In the genomic region with DNA sequence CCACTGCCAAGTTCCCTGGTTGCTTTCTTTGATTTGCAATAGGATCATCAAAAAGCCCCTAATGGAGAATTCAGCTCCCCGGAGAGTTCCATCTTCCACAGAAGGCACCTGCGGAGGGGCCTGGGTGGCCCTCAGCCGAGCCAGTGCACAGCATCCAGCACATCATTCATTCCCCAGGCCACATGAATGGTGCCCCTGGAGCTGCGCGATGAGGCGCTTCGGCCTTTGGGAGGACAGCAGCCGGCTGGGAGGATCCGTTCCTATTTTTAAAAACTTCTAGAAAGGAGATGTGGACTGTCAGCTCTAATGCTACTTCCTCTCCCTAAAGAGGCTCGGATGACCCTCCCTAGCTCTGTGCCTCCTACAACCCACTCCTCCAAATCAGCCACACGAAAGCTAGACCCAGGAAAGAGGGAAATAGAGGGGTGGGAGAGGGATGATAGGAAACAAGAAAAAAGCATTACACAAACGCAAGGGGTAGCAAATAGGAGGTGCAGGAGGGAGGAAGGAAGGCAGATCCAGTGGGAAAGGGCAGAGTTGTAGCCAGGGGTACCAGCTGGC, we compare ENCODE assay signal across 22 cellular contexts. TPM values are rescaled to one million over a fixed set of nuclear protein-coding genes. Genes with fewer than 3 reads are reported as not detected.
DNase-seq lines count a peak whose midpoint lies in the region; ATAC-seq and TF ChIP-seq lines count a peak whose summit lies in the region.
"Had no signal": no experiment of that assay in that cellular context is flagged by ENCODE, and none has a peak within 500 bp of the region (broad histone marks: within the 10 kb centered on the region; RNA-seq: fewer than 3 reads in every experiment).

No MANE protein-coding gene starts in this region.

- intact Hi-C loops in Caco-2 (cut with micrococcal nuclease; ENCODE audit: unreplicated experiment) = no loop called here
- intact Hi-C loops in PC-3 (cut with micrococcal nuclease) = no loop called here
- intact Hi-C loops in stomach (cut with DNase I; ENCODE audit: low total_unique reads) = no loop called here

- H3K4me2 ChIP-seq in PC-3 (ENCODE audit: low read length) = no peak overlapping the region
- H3K4me2 ChIP-seq: SK-N-SH had no signal

- H3K9me2 ChIP-seq in PC-3 (replicated peaks; ENCODE audit: low read length) = no peaks in the 10 kb centered on the region
- H3K9me2 ChIP-seq: SK-N-SH had no signal

- H3K36me3 ChIP-seq in Caco-2 (ENCODE audit: control insufficient read depth, insufficient read depth, low read length) (peaks cover 1% of the 10 kb centered on the region; the same call in 1 of the 2 replicates), PC-3 (ENCODE audit: low read depth, low read length) (peaks cover 46% of the 10 kb centered on the region), stomach (peaks cover 18 to 44% (median 34%) of the 10 kb centered on the region in 4 donors)

- no peak for ATAC-seq in PC-3
- ATAC-seq: activated CD8-positive, alpha-beta T cell treated with anti-CD3 and anti-CD28 coated beads for 36 hours had no signal

- no peak overlapping the region for H2AFZ ChIP-seq in PC-3 (ENCODE audit: low read length)

- H3K79me2 ChIP-seq in PC-3 (ENCODE audit: low read length) = peaks cover 72% of the 10 kb centered on the region

- H3K9ac ChIP-seq in PC-3 (ENCODE audit: low read length) = no peak overlapping the region
- H3K9ac ChIP-seq: SK-N-SH had no signal

- DNase-seq in Caco-2 = no peak
- no peak for DNase-seq in PC-3
- no peak for DNase-seq in stomach
- no peak for DNase-seq in NCI-H2029 (lab: John Stamatoyannopoulos, UW)
- no peak for DNase-seq in NCI-H128 (lab: John Stamatoyannopoulos, UW; ENCODE audit: unreplicated experiment)
- no peak for DNase-seq in GM20000 (ENCODE audit: low spot score)
- DNase-seq: activated CD4-positive, CD25-positive, alpha-beta regulatory T cell treated with anti-CD3 and anti-CD28 coated beads, Interleukin-2, amount 50 U/mL, for 72 hours; activated CD8-positive, alpha-beta T cell treated with anti-CD3 and anti-CD28 coated beads for 36 hours; activated gamma-delta T cell treated with Interleukin-2 at 50 U/mL for 16 hours; CD4-positive, CD25-positive, alpha-beta regulatory T cell; effector memory CD4-positive, alpha-beta T cell; esophagus squamous epithelium; foreskin melanocyte; KBM-7; MM.1S; NCI-H1417 treated with DMSO at 0.1 percent for 48 hours; NCI-H446 treated with DMSO at 0.1 percent for 48 hours; SK-N-SH had no signal

- TF ChIP-seq POLR2A in stomach (IDR thresholded peaks at IDR 0.05) = no peak

- H3K4me3 ChIP-seq in Caco-2 (ENCODE audit: low read depth, low read length) (no peak overlapping the region), PC-3 (ENCODE audit: low read length) (no peak overlapping the region), stomach (no peak overlapping the region)
- H3K4me3 ChIP-seq: esophagus squamous epithelium, skin epidermis had no signal

- CTCF ChIA-PET in Caco-2 (lab: Charles Lee) = no interaction called here
- CTCF ChIA-PET in PC-3 (lab: Charles Lee) = no interaction called here

- no peaks in the 10 kb centered on the region for H3K9me3 ChIP-seq in Caco-2
- no peaks in the 10 kb centered on the region for H3K9me3 ChIP-seq in PC-3 (ENCODE audit: low read length)
- no peaks in the 10 kb centered on the region for H3K9me3 ChIP-seq in stomach
- H3K9me3 ChIP-seq: esophagus squamous epithelium, SK-N-SH had no signal

- POLR2A ChIA-PET in Caco-2 (lab: Charles Lee) = no interaction called here
- POLR2A ChIA-PET in PC-3 (lab: Charles Lee; ENCODE audit: unreplicated experiment) = no interaction called here

- no peak for TF ChIP-seq EP300 in stomach (IDR thresholded peaks at IDR 0.05)

- H3K4me3 Mint-ChIP-seq in Caco-2 (ENCODE audit: unreplicated experiment) = no peak overlapping the region
- H3K4me3 Mint-ChIP-seq: activated CD8-positive, alpha-beta T cell treated with anti-CD3 and anti-CD28 coated beads for 36 hours; CD4-positive, CD25-positive, alpha-beta regulatory T cell; T-helper 1 cell treated with Interleukin-12 subunit alpha and Interleukin-12 subunit beta and Interleukin-4 antibody, amounts not matched to agents 30 μg/mL and 1 μg/mL, for 36 hours; type B pancreatic cell had no signal

- H3K36me3 Mint-ChIP-seq in Caco-2 (ENCODE audit: insufficient read depth, unreplicated experiment) = peaks cover 54% of the 10 kb centered on the region

- H3K27ac ChIP-seq in PC-3 (ENCODE audit: low read length) (no peak overlapping the region), layer of hippocampus (ENCODE audit: low read depth, low read length) (peak overlapping the region; percentile 22), stomach (peak overlapping the region in 3 of 5 donors; percentile 14 to 35 (median 27))

- no peaks in the 10 kb centered on the region for H3K9me3 Mint-ChIP-seq in Caco-2 (ENCODE audit: unreplicated experiment)
- H3K9me3 Mint-ChIP-seq: activated CD8-positive, alpha-beta T cell treated with anti-CD3 and anti-CD28 coated beads for 36 hours; CD4-positive, CD25-positive, alpha-beta regulatory T cell; T-helper 1 cell treated with Interleukin-12 subunit alpha and Interleukin-12 subunit beta and Interleukin-4 antibody, amounts not matched to agents 30 μg/mL and 1 μg/mL, for 36 hours; type B pancreatic cell had no signal

- H3K27me3 ChIP-seq in Caco-2 (replicated peaks; ENCODE audit: control insufficient read depth, insufficient read depth, low read length) = no peaks in the 10 kb centered on the region
- no peaks in the 10 kb centered on the region for H3K27me3 ChIP-seq in PC-3 (ENCODE audit: low read length)
- no peaks in the 10 kb centered on the region for H3K27me3 ChIP-seq in layer of hippocampus (ENCODE audit: control insufficient read depth, insufficient read depth, low read length)
- no peaks in the 10 kb centered on the region for H3K27me3 ChIP-seq in stomach
- H3K27me3 ChIP-seq: esophagus squamous epithelium had no signal

- H4K20me1 ChIP-seq in PC-3 (ENCODE audit: low read length) = peaks cover 21% of the 10 kb centered on the region; the same call in 1 of the 2 replicates

- TF ChIP-seq CTCF in Caco-2 (IDR thresholded peaks at IDR 0.05; ENCODE audit: insufficient read depth in 1 of 2, low read depth in 1 of 2, low read length in 1 of 2, severe bottlenecking in 1 of 2, unreplicated experiment in 1 of 2) = no peak
- TF ChIP-seq CTCF in PC-3 (conservative IDR thresholded peaks at IDR 0.05; ENCODE audit: low read depth, low read length) = no peak
- no peak for TF ChIP-seq CTCF in stomach (IDR thresholded peaks at IDR 0.05)
- no peak for TF ChIP-seq CTCF in GM20000 (IDR thresholded peaks at IDR 0.05; ENCODE audit: extremely low read depth, missing control alignments)

- H3K4me1 ChIP-seq in Caco-2 (peaks cover 39% of the 10 kb centered on the region), PC-3 (ENCODE audit: insufficient read depth, low read length) (no peaks in the 10 kb centered on the region), stomach (peaks cover 3 to 51% (median 25%) of the 10 kb centered on the region in 4 donors)

- no peaks in the 10 kb centered on the region for H3K27me3 Mint-ChIP-seq in Caco-2 (ENCODE audit: insufficient read depth, unreplicated experiment)
- H3K27me3 Mint-ChIP-seq: activated CD8-positive, alpha-beta T cell treated with anti-CD3 and anti-CD28 coated beads for 36 hours; CD4-positive, CD25-positive, alpha-beta regulatory T cell; type B pancreatic cell had no signal

- 84 to 94% (median 93%) methylated on average over 12 of the region's 12 CpGs for WGBS in stomach, 5 donors

- BruUV-seq in Caco-2 (replicated peaks; lab: Mats Ljungman, UMichigan) = no TSS peak
- TSS peak; percentile 20 for BruUV-seq in PC-3 (replicated peaks; lab: Mats Ljungman, UMichigan)

- H3K27ac Mint-ChIP-seq in Caco-2 (ENCODE audit: unreplicated experiment) = peak overlapping the region; percentile 81
- H3K27ac Mint-ChIP-seq: activated CD8-positive, alpha-beta T cell treated with anti-CD3 and anti-CD28 coated beads for 36 hours; CD4-positive, CD25-positive, alpha-beta regulatory T cell; T-helper 1 cell treated with Interleukin-12 subunit alpha and Interleukin-12 subunit beta and Interleukin-4 antibody, amounts not matched to agents 30 μg/mL and 1 μg/mL, for 36 hours; type B pancreatic cell had no signal

- H3F3A ChIP-seq in PC-3 (ENCODE audit: low read length, unreplicated experiment) = no peaks in the 10 kb centered on the region

- H3K4me1 Mint-ChIP-seq in Caco-2 (ENCODE audit: low read depth, unreplicated experiment) = peaks cover 12% of the 10 kb centered on the region

RNA-seq across cellular contexts. Expression of a gene that starts 20.3 kb away (rescaled TPM):
- total RNA-seq in Caco-2 (2022) (31.6 TPM in 2 replicates), PC-3 (2014; rRNA removed) (57.8 and 66.9 TPM in 2 replicates), stomach (10 to 100 TPM in 4 of 5 donors, 1 to 10 TPM in 1; 9.4 to 86.4 (median 23.1) TPM)
- 10 to 100 TPM in 1 of 3 donors, 1 to 10 TPM in 2; 5.8 to 12.1 (median 9.8) TPM for polyA plus RNA-seq in stomach

RNA-seq across cellular contexts. Expression of a gene that starts 58.2 kb away (rescaled TPM):
- total RNA-seq in Caco-2 (2022) (2.3 and 2.5 TPM in 2 replicates), PC-3 (2014; rRNA removed) (0.84 and 0.98 TPM in 2 replicates), stomach (1 to 10 TPM in 1 of 5 donors, under 1 TPM in 3, not detected in 1; 0.29 to 4.9 (median 0.80) TPM)
- 1 to 10 TPM; 2.6 to 3.2 (median 2.9) TPM for polyA plus RNA-seq in stomach
